ENCODE assay signal across 10 cellular contexts in genomic region chr16:2519711-2520080, GRCh38. TPM values are rescaled to one million over a fixed set of nuclear protein-coding genes. Genes with fewer than 3 reads are reported as not detected.
DNase-seq lines count a peak whose midpoint lies in the region; ATAC-seq and TF ChIP-seq lines count a peak whose summit lies in the region.
"Had no signal": no experiment of that assay in that cellular context is flagged by ENCODE, and none has a peak within 500 bp of the region (broad histone marks: within the 10 kb centered on the region; RNA-seq: fewer than 3 reads in every experiment).

No MANE protein-coding gene starts in this region.

- no peaks in the 10 kb centered on the region for H3K27me3 ChIP-seq in CD8-positive, alpha-beta memory T cell (ENCODE audit: insufficient read depth, low read length, poor library complexity, severe bottlenecking)
- H3K27me3 ChIP-seq in SJSA1 (replicated peaks): no peaks in the 10 kb centered on the region

- H3K4me1 ChIP-seq in CD8-positive, alpha-beta memory T cell (ENCODE audit: insufficient read depth, low read length): peaks cover 57% of the 10 kb centered on the region
- H3K4me1 ChIP-seq in SJSA1 (replicated peaks): peaks cover 33% of the 10 kb centered on the region

- H3K9me3 Mint-ChIP-seq in CD8-positive, alpha-beta memory T cell: no peaks in the 10 kb centered on the region
- H3K9me3 Mint-ChIP-seq in progenitor cell of endocrine pancreas (ENCODE audit: low read depth): no peaks in the 10 kb centered on the region

- peak overlapping the region; percentile 63 to 99 (median 93) for H3K27ac Mint-ChIP-seq in CD8-positive, alpha-beta memory T cell
- H3K27ac Mint-ChIP-seq in progenitor cell of endocrine pancreas: peak overlapping the region; percentile 97

- H3K36me3 ChIP-seq in CD8-positive, alpha-beta memory T cell (ENCODE audit: insufficient read depth, low read length): peaks cover 19% of the 10 kb centered on the region
- H3K36me3 ChIP-seq in SJSA1: peaks cover 58% of the 10 kb centered on the region

- H3K9me3 ChIP-seq in CD8-positive, alpha-beta memory T cell (ENCODE audit: low read length): no peaks in the 10 kb centered on the region
- no peaks in the 10 kb centered on the region for H3K9me3 ChIP-seq in SJSA1 (replicated peaks)

- no peak for TF ChIP-seq CTCF in progenitor cell of endocrine pancreas (IDR thresholded peaks at IDR 0.05; ENCODE audit: unreplicated experiment)

- peak overlapping the region; percentile 16 for H3K27ac ChIP-seq in CD8-positive, alpha-beta memory T cell (ENCODE audit: low read depth, low read length)
- no peak overlapping the region for H3K27ac ChIP-seq in SJSA1

- H3K4me3 Mint-ChIP-seq in CD8-positive, alpha-beta memory T cell: peak overlapping the region; percentile 72 to 95 (median 78)
- peak overlapping the region; percentile 57 for H3K4me3 Mint-ChIP-seq in progenitor cell of endocrine pancreas (ENCODE audit: low read depth)

- peaks cover 61 to 73% (median 61%) of the 10 kb centered on the region in 3 donors for H3K4me1 Mint-ChIP-seq in CD8-positive, alpha-beta memory T cell
- peaks cover 39% of the 10 kb centered on the region for H3K4me1 Mint-ChIP-seq in progenitor cell of endocrine pancreas (ENCODE audit: low read depth)

- H3K27me3 Mint-ChIP-seq in CD8-positive, alpha-beta memory T cell: peaks cover 0 to 9% of the 10 kb centered on the region in 2 donors
- H3K27me3 Mint-ChIP-seq in progenitor cell of endocrine pancreas: no peaks in the 10 kb centered on the region

- ATAC-seq in esophagus mucosa: peak; percentile 0

- peaks cover 0 to 67% (median 5%) of the 10 kb centered on the region in 3 donors for H3K36me3 Mint-ChIP-seq in CD8-positive, alpha-beta memory T cell
- H3K36me3 Mint-ChIP-seq in progenitor cell of endocrine pancreas (ENCODE audit: insufficient read depth): peaks cover 2% of the 10 kb centered on the region

- CTCF ChIA-PET in CD8-positive, alpha-beta memory T cell (lab: Charles Lee): interaction anchor here (1.2 to 1.8 kb wide), 2 partner anchors 9 to 13 kb away, joined by 4 to 12 read pairs; no protein-coding TSS in a partner anchor

- POLR2A ChIA-PET in CD8-positive, alpha-beta memory T cell (lab: Charles Lee): interaction anchor here (1.1 to 3.6 kb wide), 4 partner anchors 9 to 364 kb away, joined by 5 to 65 read pairs (median 8); partner anchors contain the start of genes CEMP1, PDPK1 and TRAF7

- DNase-seq in CD8-positive, alpha-beta memory T cell: no peak
- DNase-seq in SJSA1 (ENCODE audit: low read depth in 1 of 2, low spot score in 2 of 2) (no peak), progenitor cell of endocrine pancreas (ENCODE audit: low spot score, unreplicated experiment) (no peak), Ammon's horn (ENCODE audit: low spot score) (no peak), DMS 273 treated with DMSO at 0.1 percent for 48 hours (lab: John Stamatoyannopoulos, UW) (no peak)
- no peak for DNase-seq in activated CD8-positive, alpha-beta memory T cell treated with anti-CD3 and anti-CD28 coated beads, Interleukin-2, amount 50 U/mL, for 48 hours
- DNase-seq in stimulated activated CD4-positive, alpha-beta T cell treated with anti-CD3 and anti-CD28 coated beads, Interleukin-4, amount 100 ng/mL, for 1 hour: no peak

- H3K4me3 ChIP-seq in CD8-positive, alpha-beta memory T cell (ENCODE audit: low read length): no peak overlapping the region
- peak overlapping the region; percentile 60 for H3K4me3 ChIP-seq in SJSA1

RNA-seq across cellular contexts. Expression of gene AMDHD2, which starts 0.5 kb away (rescaled TPM):
- total RNA-seq in CD8-positive, alpha-beta memory T cell: 10 to 100 TPM; 34.1 to 35.5 TPM
- polyA plus RNA-seq in CD8-positive, alpha-beta memory T cell: 21.2 TPM
- 12.6 and 22.1 TPM in 2 replicates for total RNA-seq in SJSA1 (2014; rRNA removed; shearing (Covaris generic))
- total RNA-seq in esophagus mucosa (19.0 TPM), progenitor cell of endocrine pancreas (38.7 and 40.8 TPM in 2 replicates)

RNA-seq across cellular contexts. Expression of gene ATP6V0C, which starts 5.9 kb away (rescaled TPM):
- 100 to 1,000 TPM; 154 to 157 TPM for total RNA-seq in CD8-positive, alpha-beta memory T cell
- 101 TPM for polyA plus RNA-seq in CD8-positive, alpha-beta memory T cell
- 44.6 and 69.7 TPM in 2 replicates for total RNA-seq in SJSA1 (2014; rRNA removed; shearing (Covaris generic))
- total RNA-seq in esophagus mucosa (205 TPM), progenitor cell of endocrine pancreas (158 and 169 TPM in 2 replicates)

RNA-seq across cellular contexts. Expression of gene CEMP1, which starts 11.5 kb away (rescaled TPM):
- total RNA-seq in CD8-positive, alpha-beta memory T cell: under 1 TPM in 1 of 2 experiments, not detected in 1; 0.16 TPM
- polyA plus RNA-seq in CD8-positive, alpha-beta memory T cell: 3.3 TPM
- total RNA-seq in SJSA1 (2014; rRNA removed; shearing (Covaris generic)): not detected in 2 replicates
- not detected for total RNA-seq in esophagus mucosa
- 0.58 and 0.62 TPM in 2 replicates for total RNA-seq in progenitor cell of endocrine pancreas
- total RNA-seq: LHCN-M2, renal cortical epithelial cell had no signal

RNA-seq across cellular contexts. Expression of gene PDPK1, which starts 18.1 kb away (rescaled TPM):
- total RNA-seq in CD8-positive, alpha-beta memory T cell: 10 to 100 TPM; 56.8 to 58.5 TPM
- 46.2 TPM for polyA plus RNA-seq in CD8-positive, alpha-beta memory T cell
- 20.3 and 21.9 TPM in 2 replicates for total RNA-seq in SJSA1 (2014; rRNA removed; shearing (Covaris generic))
- total RNA-seq in esophagus mucosa (26.1 TPM), progenitor cell of endocrine pancreas (45.0 and 45.1 TPM in 2 replicates)

RNA-seq across cellular contexts. Expression of gene TBC1D24, which starts 44.8 kb away (rescaled TPM):
- 10 to 100 TPM; 28.3 to 32.7 TPM for total RNA-seq in CD8-positive, alpha-beta memory T cell
- 3.5 TPM for polyA plus RNA-seq in CD8-positive, alpha-beta memory T cell
- total RNA-seq in SJSA1 (2014; rRNA removed; shearing (Covaris generic)): 8.4 and 9.3 TPM in 2 replicates
- total RNA-seq in esophagus mucosa (2.0 TPM), progenitor cell of endocrine pancreas (23.3 and 23.8 TPM in 2 replicates)
